ENCODE assay signal across 9 cellular contexts in the genomic region with DNA sequence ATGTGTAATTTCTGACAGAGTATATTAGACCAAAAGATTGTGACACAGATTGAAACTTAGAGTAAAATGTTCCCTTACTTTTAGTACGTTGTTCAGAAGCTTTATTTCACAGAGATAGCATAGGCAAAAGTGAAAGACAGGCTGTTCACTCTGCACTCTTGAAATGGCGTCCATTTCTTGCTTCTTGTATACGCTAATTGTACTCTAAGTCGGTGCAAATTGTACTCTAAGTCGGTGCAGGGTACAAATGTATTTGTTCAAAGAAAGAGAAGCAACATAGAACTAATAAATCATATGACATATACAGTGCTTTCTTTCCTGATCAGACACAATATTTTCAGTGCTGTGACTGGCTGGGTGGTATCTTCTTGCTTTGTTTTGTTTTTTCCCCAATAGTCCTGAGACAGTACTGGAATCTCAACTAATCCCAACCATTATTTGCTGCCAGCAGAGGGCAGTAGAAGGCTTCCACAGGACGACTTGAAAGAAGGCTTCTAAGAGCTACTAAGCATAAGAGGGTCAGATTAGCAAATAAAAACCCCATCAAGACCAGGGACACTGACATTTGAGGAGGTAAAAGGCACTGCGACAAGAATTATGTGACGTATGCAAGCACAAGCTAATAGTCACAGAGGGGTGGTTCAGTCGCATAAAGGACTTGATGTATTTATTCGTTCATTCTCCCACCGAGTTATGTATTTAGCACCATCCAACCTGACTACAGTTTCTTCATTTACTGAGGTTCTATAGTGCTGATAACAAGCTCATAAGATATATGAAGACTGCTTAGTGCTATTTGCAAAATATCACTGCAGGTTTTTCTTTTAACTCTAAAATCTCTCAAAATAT.
DNase-seq lines count a peak whose midpoint lies in the region; ATAC-seq, FAIRE-seq and TF ChIP-seq lines count a peak whose summit lies in the region.
"Had no signal": no experiment of that assay in that cellular context is flagged by ENCODE, and none has a peak within 500 bp of the region (broad histone marks: within the 10 kb centered on the region; RNA-seq: fewer than 3 reads in every experiment).

No MANE protein-coding gene starts in this region.

- H4K20me1 ChIP-seq in PC-9 (ENCODE audit: insufficient read depth) (no peaks in the 10 kb centered on the region), K562 (replicated peaks; ENCODE audit: control insufficient read depth, insufficient read depth, low read length) (no peaks in the 10 kb centered on the region)
- H4K20me1 ChIP-seq: BLaER1 had no signal

- TF ChIP-seq RAD21 in K562 (CRISPR knock-in tag; conservative IDR thresholded peaks at IDR 0.05 in 1 of 2, IDR thresholded peaks at IDR 0.05 in 1 of 2) = peak; percentile 79 to 92

- intact Hi-C loops in PC-9 (cut with micrococcal nuclease; ENCODE audit: unreplicated experiment) (loop anchor here (1.0 to 10.0 kb wide), 4 partner anchors 72 to 1142 kb away; no protein-coding TSS in a partner anchor), K562 (cut with micrococcal nuclease) (loop anchor here (2.0 to 10.0 kb wide), 2 partner anchors 233 to 1789 kb away; no protein-coding TSS in a partner anchor), left colon (cut with DNase I, micrococcal nuclease) (no loop called here), stomach (cut with DNase I; ENCODE audit: low total_unique reads) (no loop called here)

- TF ChIP-seq EP300 in K562 (IDR thresholded peaks at IDR 0.05; ENCODE audit: low read length) = no peak
- no peak for TF ChIP-seq EP300 in stomach (IDR thresholded peaks at IDR 0.05)

- H3F3A ChIP-seq in PC-9 (ENCODE audit: insufficient read depth, low read depth) = no peaks in the 10 kb centered on the region

- TF ChIP-seq POLR2A in K562 (conservative IDR thresholded peaks at IDR 0.05) (no peak), stomach (IDR thresholded peaks at IDR 0.05) (no peak)

- H3K4me1 ChIP-seq in PC-9 (replicated peaks; ENCODE audit: insufficient read depth) (no peaks in the 10 kb centered on the region), K562 (replicated peaks in 1 of 2; ENCODE audit: control insufficient read depth in 2 of 2, insufficient read depth in 2 of 2, low read length in 2 of 2) (no peaks in the 10 kb centered on the region), stomach (no peaks in the 10 kb centered on the region)
- H3K4me1 ChIP-seq: BLaER1 had no signal

- no peaks in the 10 kb centered on the region for H3K9me2 ChIP-seq in PC-9 (ENCODE audit: insufficient read depth)

- H3K27me3 ChIP-seq in PC-9 (ENCODE audit: insufficient read depth, low read depth) = no peaks in the 10 kb centered on the region
- H3K27me3 ChIP-seq in K562 (ENCODE audit: control insufficient read depth in 2 of 2, insufficient read depth in 2 of 2, low read length in 2 of 2) = no peaks in the 10 kb centered on the region
- no peaks in the 10 kb centered on the region for H3K27me3 ChIP-seq in stomach
- H3K27me3 ChIP-seq: BLaER1 had no signal

- DNase-seq in NCI-H2196 (lab: John Stamatoyannopoulos, UW; ENCODE audit: unreplicated experiment) (peak; percentile 51), NCI-H2196 treated with DMSO at 0.1 percent for 48 hours (lab: John Stamatoyannopoulos, UW; ENCODE audit: unreplicated experiment) (no peak), H4 (ENCODE audit: low spot score) (peak; percentile 81), LHCN-M2 (ENCODE audit: low read depth) (peak; percentile 6), PC-9 (peak; percentile 37 to 73), K562 (ENCODE audit: extremely low read depth in 1 of 4, low spot score in 3 of 4) (peak; percentile 23 to 70 (median 32)), left colon (peak in 1 of 2 donors; percentile 62), stomach (peak; percentile 49)

- H3K4me3 ChIP-seq in PC-9 (no peak overlapping the region), K562 (no peak overlapping the region), stomach (no peak overlapping the region)
- H3K4me3 ChIP-seq: BLaER1 had no signal

- no peaks in the 10 kb centered on the region for H3K9me3 ChIP-seq in PC-9 (ENCODE audit: insufficient read depth, low read depth)
- H3K9me3 ChIP-seq in K562 (replicated peaks; ENCODE audit: control insufficient read depth, insufficient read depth, low read depth, low read length) = no peaks in the 10 kb centered on the region; the same call in 1 of the 2 replicates
- H3K9me3 ChIP-seq in stomach = no peaks in the 10 kb centered on the region
- H3K9me3 ChIP-seq: BLaER1 had no signal

- CTCF ChIA-PET in PC-9 (lab: Charles Lee) (interaction anchor here (0.6 to 1.3 kb wide), 7 partner anchors 17 to 1143 kb away, joined by 3 to 10 read pairs (median 4); no protein-coding TSS in a partner anchor), K562 (lab: Yijun Ruan, JAX; ENCODE audit: low intra/inter-chr PET ratio) (interaction anchor here (0.5 kb wide), 1 partner anchor 437 kb away, joined by 3 read pairs; no protein-coding TSS in a partner anchor)

- WGBS in K562 (ENCODE audit: insufficient coverage, low coverage, missing lambda C conversion rate) = under 1% methylated on average over 11 of the region's 11 CpGs
- 58 to 67% (median 60%) methylated on average over 11 of the region's 11 CpGs for WGBS in stomach, 5 donors

- peak; percentile 58 for FAIRE-seq in K562 (lab: Jason Lieb, UNC)

- ATAC-seq in K562 = peak; percentile 82
- ATAC-seq in left colon = peak; percentile 44

- peak; percentile 88 for TF ChIP-seq CTCF in PC-9 (conservative IDR thresholded peaks at IDR 0.05)
- peak; percentile 49 to 63 (median 59) for TF ChIP-seq CTCF in K562 (IDR thresholded peaks at IDR 0.05 in 2 of 3, conservative IDR thresholded peaks at IDR 0.05 in 1 of 3; ENCODE audit: insufficient read depth in 2 of 3, low read depth in 1 of 3, low read length in 3 of 3)
- peak in 4 of 7 experiments; percentile 21 to 44 (median 38) for TF ChIP-seq CTCF in stomach (IDR thresholded peaks at IDR 0.05)

- POLR2A ChIA-PET in PC-9 (lab: Charles Lee; ENCODE audit: unreplicated experiment) = no interaction called here
- POLR2A ChIA-PET in K562 (lab: Yijun Ruan, JAX) = no interaction called here

- H2AFZ ChIP-seq in PC-9 = no peak overlapping the region
- H2AFZ ChIP-seq in K562 (ENCODE audit: low read depth, low read length) = peak overlapping the region; percentile 25; the same call in 1 of the 2 replicates

- H3K4me2 ChIP-seq in PC-9 = no peak overlapping the region
- no peak overlapping the region for H3K4me2 ChIP-seq in K562 (ENCODE audit: insufficient read depth, low read length)
- H3K4me2 ChIP-seq: BLaER1 had no signal

- in situ Hi-C loops in K562 (cut with MboI) = no loop called here

- H3K36me3 ChIP-seq in PC-9 (ENCODE audit: low read depth) = no peaks in the 10 kb centered on the region
- no peaks in the 10 kb centered on the region for H3K36me3 ChIP-seq in K562 (ENCODE audit: control insufficient read depth, insufficient read depth, low read length)
- H3K36me3 ChIP-seq in stomach = no peaks in the 10 kb centered on the region
- H3K36me3 ChIP-seq: BLaER1 had no signal

- no peaks in the 10 kb centered on the region for H3K79me2 ChIP-seq in PC-9 (ENCODE audit: low read depth)
- H3K79me2 ChIP-seq in K562 (ENCODE audit: control insufficient read depth, insufficient read depth, low read length) = no peaks in the 10 kb centered on the region

- no peaks in the 10 kb centered on the region for H3K9me1 ChIP-seq in K562 (ENCODE audit: control insufficient read depth, insufficient read depth, low read length)

- BruUV-seq in PC-9 (replicated peaks; lab: Mats Ljungman, UMichigan) (no TSS peak), K562 (replicated peaks; lab: Mats Ljungman, UMichigan) (no TSS peak)

- H3K27ac ChIP-seq in PC-9 (no peak overlapping the region), K562 (ENCODE audit: extremely low read depth, low read depth, low read length) (no peak overlapping the region), stomach (no peak overlapping the region)
- H3K27ac ChIP-seq: BLaER1 had no signal

- H3K9ac ChIP-seq in K562 (ENCODE audit: insufficient read depth in 1 of 2, low read depth in 2 of 2, low read length in 2 of 2) = no peak overlapping the region
- H3K9ac ChIP-seq: BLaER1 had no signal

TF ChIP-seq in K562, 482 proteins besides CTCF, POLR2A, EP300 and RAD21:
- TF ChIP-seq ZNF3 (CRISPR knock-in tag; IDR thresholded peaks at IDR 0.05) = no peak
- TF ChIP-seq SMC3 (conservative IDR thresholded peaks at IDR 0.05; ENCODE audit: insufficient read depth, low read depth, low read length) = peak; percentile 45; the same call in 1 of the 2 replicates
- peak; percentile 51; the same call in 1 of the 2 replicates for TF ChIP-seq STAG1 (CRISPR knock-in tag; IDR thresholded peaks at IDR 0.05; ENCODE audit: borderline replicate concordance)

Comparison
In these comparisons a context has a peak if more than half of its experiments do, and no peak if none do; other contexts are left out.
1. intact Hi-C loops: an anchor here in PC-9 (1.0 to 10.0 kb wide) and K562 (2.0 to 10.0 kb wide); none called in left colon and stomach.